Comparison of ENCODE assay signal across 8 cellular contexts in genomic region chr2:165793161-165793778, GRCh38. TPM values are rescaled to one million over a fixed set of nuclear protein-coding genes. Genes with fewer than 3 reads are reported as not detected.
DNase-seq lines count a peak whose midpoint lies in the region; ATAC-seq, FAIRE-seq and TF ChIP-seq lines count a peak whose summit lies in the region.

No MANE protein-coding gene starts in this region.

- peak overlapping the region; percentile 80 for H2AFZ ChIP-seq in GM23248
- peak overlapping the region; percentile 89 for H2AFZ ChIP-seq in PC-3 (ENCODE audit: low read length)
- H2AFZ ChIP-seq in H1 (ENCODE audit: low read length), result peak overlapping the region; percentile 68; the same call in 1 of the 2 replicates

- no peaks in the 10 kb centered on the region for H3K9me3 ChIP-seq in GM23248 (ENCODE audit: low read depth)
- H3K9me3 ChIP-seq in PC-3 (ENCODE audit: low read length), result no peaks in the 10 kb centered on the region
- H3K9me3 ChIP-seq in H1 (ENCODE audit: insufficient read depth in 2 of 2, low read depth in 1 of 2, low read length in 1 of 2), result no peaks in the 10 kb centered on the region
- H3K9me3 ChIP-seq in mucosa of stomach (ENCODE audit: control insufficient read depth, low read length), result no peaks in the 10 kb centered on the region
- no peaks in the 10 kb centered on the region for H3K9me3 ChIP-seq in BE2C

- 9 to 13% methylated on average over 23 to 32 of the region's 35 CpGs for WGBS in GM23248 (ENCODE audit: low coverage in 1 of 2, low lambda C conversion rate in 2 of 2, missing lambda C conversion rate in 2 of 2), 2 experiments
- 1% methylated on average over 35 of the region's 35 CpGs; no CpG with 5 or more reads in 1 of the 2 experiments for WGBS in H1 (ENCODE audit: extremely low coverage in 1 of 2, insufficient coverage in 1 of 2, insufficient read length in 1 of 2, insufficient replicate concordance in 2 of 2, low coverage in 1 of 2, low lambda C conversion rate in 2 of 2, missing lambda C conversion rate in 1 of 2), 2 experiments

- H3K4me1 ChIP-seq in GM23248 (ENCODE audit: insufficient read depth), result peaks cover 27% of the 10 kb centered on the region
- H3K4me1 ChIP-seq in PC-3 (ENCODE audit: insufficient read depth, low read length), result peaks cover 42% of the 10 kb centered on the region
- peaks cover 0 to 26% (median 1%) of the 10 kb centered on the region in 4 experiments; a peak in 3 of 7 replicates for H3K4me1 ChIP-seq in H1 (replicated peaks in 1 of 4; ENCODE audit: control insufficient read depth in 3 of 4, insufficient read depth in 4 of 4, low read length in 3 of 4)
- peaks cover 34% of the 10 kb centered on the region for H3K4me1 ChIP-seq in mucosa of stomach (ENCODE audit: control insufficient read depth, insufficient read depth, low read length)
- H3K4me1 ChIP-seq in BE2C, result no peaks in the 10 kb centered on the region

- H4K8ac ChIP-seq in H1 (ENCODE audit: extremely low read depth, insufficient read depth, low read length), result peak overlapping the region; percentile 76; the same call in 1 of the 2 replicates

- DNase-seq in Daoy (ENCODE audit: low read depth) (peak; percentile 87), GM23248 (peak; percentile 27), PC-3 (peak; percentile 95), H1 (ENCODE audit: low read depth in 1 of 2, low spot score in 2 of 2) (peak in 1 of 2 experiments; percentile 58), BE2C (no peak), HUDEP-2 (lab: John Stamatoyannopoulos, UW; ENCODE audit: unreplicated experiment in 76 of 76) (no peak)

- no peak overlapping the region for H2AK5ac ChIP-seq in H1 (ENCODE audit: low read depth, low read length)

- H2BK120ac ChIP-seq in H1 (replicated peaks; ENCODE audit: low read depth, low read length), result no peak overlapping the region

- H2BK12ac ChIP-seq in H1 (ENCODE audit: low read depth, low read length), result no peak overlapping the region

- H3K23me2 ChIP-seq in H1 (ENCODE audit: low read depth, low read length), result peaks cover 8% of the 10 kb centered on the region; the same call in 1 of the 2 replicates

- TSS peak; percentile 79 for BruUV-seq in PC-3 (replicated peaks; lab: Mats Ljungman, UMichigan)

- no peak overlapping the region for H3K56ac ChIP-seq in H1 (replicated peaks; ENCODE audit: insufficient read length, low read depth, low read length)

- H3K9me2 ChIP-seq in GM23248 (ENCODE audit: insufficient read depth), result no peaks in the 10 kb centered on the region
- no peaks in the 10 kb centered on the region for H3K9me2 ChIP-seq in PC-3 (replicated peaks; ENCODE audit: low read length)

- 0 out of 3 replicates have a peak, but pooled peaks of 1 of the 2 experiments have one; percentile 12 for TF ChIP-seq POLR2A in H1 (IDR thresholded peaks at IDR 0.05; ENCODE audit: control extremely low read depth in 1 of 2, low read depth in 2 of 2, low read length in 2 of 2)

- FAIRE-seq in H1 (lab: Jason Lieb, UNC), result no peak

- H3K4ac ChIP-seq in H1 (replicated peaks; ENCODE audit: insufficient read length, low read depth, low read length), result no peak overlapping the region

- no peaks in the 10 kb centered on the region for H4K20me1 ChIP-seq in GM23248 (ENCODE audit: insufficient read depth)
- peaks cover 10% of the 10 kb centered on the region; the same call in 1 of the 2 replicates for H4K20me1 ChIP-seq in PC-3 (ENCODE audit: low read length)
- H4K20me1 ChIP-seq in H1 (replicated peaks in 1 of 2; ENCODE audit: control insufficient read depth in 1 of 2, insufficient read depth in 2 of 2, low read length in 2 of 2), result no peaks in the 10 kb centered on the region

- H3K9ac ChIP-seq in GM23248 (no peak overlapping the region), PC-3 (ENCODE audit: low read length) (peak overlapping the region; percentile 86), H1 (replicated peaks in 1 of 4; ENCODE audit: extremely low read depth in 1 of 4, low read depth in 3 of 4, low read length in 3 of 4) (peak overlapping the region; percentile 46 to 91 (median 68); a peak in 6 of 7 replicates), mucosa of stomach (ENCODE audit: low read length) (peak overlapping the region; percentile 99)

- no peak overlapping the region for H4K5ac ChIP-seq in H1 (ENCODE audit: insufficient read length, low read depth, low read length)

- H3K79me1 ChIP-seq in H1 (ENCODE audit: low read depth, low read length), result peaks cover 2% of the 10 kb centered on the region; the same call in 1 of the 2 replicates

- intact Hi-C loops in PC-3 (cut with micrococcal nuclease), result loop anchor here (1.0 to 2.0 kb wide), 2 partner anchors 160 to 386 kb away; partner anchors contain the start of gene TTC21B

- 0 out of 2 replicates have a peak overlapping the region, but pooled peaks have one; percentile 6 for H2BK5ac ChIP-seq in H1 (ENCODE audit: low read depth, low read length)

- no peak overlapping the region for H3K27ac ChIP-seq in GM23248
- H3K27ac ChIP-seq in PC-3 (ENCODE audit: low read length), result peak overlapping the region; percentile 80
- peak overlapping the region; percentile 59; the same call in 1 of the 2 replicates for H3K27ac ChIP-seq in H1 (ENCODE audit: low read depth, low read length)

- H3K27me3 ChIP-seq in GM23248 (replicated peaks; ENCODE audit: insufficient read depth) (no peaks in the 10 kb centered on the region), PC-3 (ENCODE audit: low read length) (no peaks in the 10 kb centered on the region), H1 (replicated peaks in 1 of 4; ENCODE audit: control insufficient read depth in 3 of 4, extremely low read depth in 1 of 4, insufficient read depth in 3 of 4, low read length in 3 of 4) (no peaks in the 10 kb centered on the region; a peak in 1 of 7 replicates), mucosa of stomach (ENCODE audit: control insufficient read depth, insufficient read depth, low read length) (no peaks in the 10 kb centered on the region), BE2C (no peaks in the 10 kb centered on the region)

- H3K4me2 ChIP-seq in GM23248 (ENCODE audit: unreplicated experiment) (peak overlapping the region; percentile 81), PC-3 (ENCODE audit: low read length) (peak overlapping the region; percentile 91), H1 (ENCODE audit: insufficient read depth in 1 of 2, low read depth in 2 of 2, low read length in 2 of 2) (peak overlapping the region; percentile 85 to 93)

- in situ Hi-C loops in GM23248 (cut with MboI), result no loop called here

- no peak overlapping the region for H3K14ac ChIP-seq in H1 (ENCODE audit: insufficient read length)

- TF ChIP-seq EP300 in H1 (IDR thresholded peaks at IDR 0.05; ENCODE audit: borderline replicate concordance in 1 of 2, low read depth in 2 of 2, low read length in 2 of 2), result no peak

- peak overlapping the region; percentile 67 for H3K4me3 ChIP-seq in GM23248
- peak overlapping the region; percentile 81 for H3K4me3 ChIP-seq in PC-3 (ENCODE audit: low read length)
- peak overlapping the region; percentile 65 to 83 (median 79) for H3K4me3 ChIP-seq in H1 (ENCODE audit: extremely low read depth in 1 of 4, insufficient read depth in 2 of 4, low read depth in 3 of 4, low read length in 4 of 4)
- H3K4me3 ChIP-seq in mucosa of stomach (ENCODE audit: low read length), result peak overlapping the region; percentile 86
- H3K4me3 ChIP-seq in BE2C (ENCODE audit: low read depth, low read length), result no peak overlapping the region

- TF ChIP-seq CTCF in PC-3 (conservative IDR thresholded peaks at IDR 0.05; ENCODE audit: low read depth, low read length), result no peak
- TF ChIP-seq CTCF in H1 (IDR thresholded peaks at IDR 0.05; ENCODE audit: control extremely low read depth in 1 of 3, insufficient read depth in 1 of 3, low read depth in 1 of 3, low read length in 3 of 3), result no peak
- no peak for TF ChIP-seq CTCF in BE2C (IDR thresholded peaks at IDR 0.05; ENCODE audit: low read depth, low read length)

- H3K23ac ChIP-seq in H1 (ENCODE audit: insufficient read length), result no peak overlapping the region

- H2BK15ac ChIP-seq in H1 (ENCODE audit: low read length), result no peak overlapping the region

- peak overlapping the region; percentile 63 for H3K18ac ChIP-seq in H1 (ENCODE audit: extremely low read depth, low read length)

- H3K79me2 ChIP-seq in GM23248 (ENCODE audit: insufficient read depth) (no peaks in the 10 kb centered on the region), PC-3 (ENCODE audit: low read length) (peaks cover 56% of the 10 kb centered on the region), H1 (ENCODE audit: control insufficient read depth in 1 of 2, insufficient read depth in 2 of 2, low read length in 2 of 2) (peaks cover 3 to 53% of the 10 kb centered on the region in 2 experiments)

- peak overlapping the region; percentile 1 for H4K91ac ChIP-seq in H1 (replicated peaks; ENCODE audit: insufficient read length, low read length)

- no peak for TF ChIP-seq RAD21 in H1 (IDR thresholded peaks at IDR 0.05 in 1 of 2, conservative IDR thresholded peaks at IDR 0.05 in 1 of 2; ENCODE audit: low read depth in 2 of 2, low read length in 2 of 2)

- POLR2A ChIA-PET in PC-3 (lab: Charles Lee; ENCODE audit: unreplicated experiment), result interaction anchor here (1.0 to 2.6 kb wide), 3 partner anchors 15 to 159 kb away, joined by 7 to 11 read pairs (median 7); no protein-coding TSS in a partner anchor
- POLR2A ChIA-PET in H1 (lab: Charles Lee; ENCODE audit: partially characterized antibody), result interaction anchor here (1.0 to 2.4 kb wide), 8 partner anchors 9 to 354 kb away, joined by 3 to 12 read pairs (median 6); no protein-coding TSS in a partner anchor

- H2BK20ac ChIP-seq in H1 (ENCODE audit: low read length), result no peak overlapping the region

- peaks cover 20% of the 10 kb centered on the region; the same call in 1 of the 2 replicates for H3F3A ChIP-seq in GM23248 (ENCODE audit: insufficient read depth)
- H3F3A ChIP-seq in PC-3 (ENCODE audit: low read length, unreplicated experiment), result no peaks in the 10 kb centered on the region

- ATAC-seq in PC-3, result peak; percentile 53
- ATAC-seq in HG03097 (IDR thresholded peaks at IDR 0.05; ENCODE audit: low FRiP score, unreplicated experiment), result no peak

- CTCF ChIA-PET in PC-3 (lab: Charles Lee), result interaction anchor here (0.6 to 1.7 kb wide), 4 partner anchors 15 to 952 kb away, joined by 5 to 24 read pairs (median 6); partner anchors contain the start of gene COBLL1
- CTCF ChIA-PET in H1 (lab: Charles Lee; ENCODE audit: partially characterized antibody), result interaction anchor here (0.9 to 2.7 kb wide), 4 partner anchors 15 to 241 kb away, joined by 3 to 13 read pairs (median 3); no protein-coding TSS in a partner anchor

- no peaks in the 10 kb centered on the region for H3K36me3 ChIP-seq in GM23248 (ENCODE audit: low read depth)
- 0 out of 2 replicates have a peak, but pooled peaks cover 2% of the 10 kb centered on the region for H3K36me3 ChIP-seq in PC-3 (ENCODE audit: low read depth, low read length)
- H3K36me3 ChIP-seq in H1 (ENCODE audit: control insufficient read depth in 2 of 4, insufficient read depth in 4 of 4, low read length in 3 of 4), result peaks cover 0 to 4% (median 0%) of the 10 kb centered on the region in 4 experiments; a peak in 2 of 8 replicates
- no peaks in the 10 kb centered on the region for H3K36me3 ChIP-seq in mucosa of stomach (ENCODE audit: control insufficient read depth, insufficient read depth, low read length)
- H3K36me3 ChIP-seq in BE2C, result no peaks in the 10 kb centered on the region

RNA-seq across cellular contexts. Expression of gene GALNT3, which starts 0.8 kb away (rescaled TPM):
- total RNA-seq in Daoy (2014; rRNA removed; shearing (Covaris generic)), result 4.7 and 9.3 TPM in 2 replicates
- 1.1 TPM in 1 of 2 replicates, not detected in the other for total RNA-seq in GM23248 (2014; rRNA removed; shearing (Covaris generic))
- polyA plus RNA-seq in GM23248 (2016; fragmentation: Nextera tagmentation; extraction: Ambion mirVana) (0.30 and 0.40 TPM in 2 replicates), H1 (2011; rRNA removed) (1.8 and 3.4 TPM in 2 replicates)
- 40.9 and 44.8 TPM in 2 replicates for total RNA-seq in PC-3 (2014; rRNA removed)
- 22.6 and 23.6 TPM in 2 replicates for total RNA-seq in H1 (2021; fragmentation: NEBNext Ultra II Directional; extraction: Animal tissue kit (Norgen Biotek cat#: 25700))
- 4.6 TPM for polyA plus RNA-seq in H1 (2011; cell fraction: cytosol; rRNA removed)
- polyA plus RNA-seq in H1 (2011; cell fraction: nucleus; rRNA removed), result 3.8 TPM
- polyA plus RNA-seq in H1 (2012, experiment 1 of 2), result 6.7 to 15.7 TPM (median 8.2 TPM) in 4 replicates
- 2.4 TPM for polyA plus RNA-seq in H1 (2012, experiment 2 of 2)
- polyA plus RNA-seq in H1 (2013, experiment 1 of 2), result 18.2 TPM
- polyA plus RNA-seq in H1 (2013, experiment 2 of 2), result 19.7 TPM
- polyA minus RNA-seq in H1 (2011; rRNA and poly(A)+ RNA removed), result 15.8 and 18.0 TPM in 2 replicates
- polyA minus RNA-seq in H1 (2011; cell fraction: cytosol; rRNA and poly(A)+ RNA removed), result 27.1 TPM
- 48.4 TPM for polyA minus RNA-seq in H1 (2011; cell fraction: nucleus; rRNA and poly(A)+ RNA removed)
- not detected for polyA plus RNA-seq in BE2C (2012; ENCODE audit: insufficient read depth, insufficient read length, low read depth)

Comparison
In these comparisons a context has a peak if more than half of its experiments do, and no peak if none do; other contexts are left out.
1. DNase-seq: peak in Daoy (single experiment), GM23248 (single experiment) and PC-3 (single experiment); none in BE2C (single experiment) and HUDEP-2 (0 of 76).
2. Peak in every context shown above with its lines, with median percentiles within 50 percentile points of each other: H2AFZ ChIP-seq and H3K4me2 ChIP-seq.